Comparison of ENCODE assay signal across 8 cellular contexts in the genomic region with DNA sequence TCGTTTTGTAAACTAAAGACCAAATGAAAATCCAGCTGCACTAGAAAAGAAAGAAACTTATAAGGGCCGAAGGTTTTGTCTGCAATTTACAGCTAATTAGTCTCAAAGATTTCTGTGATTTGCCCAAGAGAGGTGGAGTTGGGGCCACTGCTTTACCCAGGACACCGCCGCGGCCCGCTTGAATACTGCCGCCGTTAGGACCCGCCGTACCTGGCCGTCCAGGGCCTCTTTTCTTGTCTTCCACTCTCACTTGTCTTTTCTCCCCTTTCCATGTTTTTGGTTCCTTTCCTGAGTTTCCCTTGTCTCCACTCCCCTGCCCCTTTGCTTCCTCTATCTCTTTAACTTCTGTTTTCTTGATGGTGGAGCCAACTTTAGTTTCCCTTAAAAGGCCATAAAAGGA. TPM values are rescaled to one million over a fixed set of nuclear protein-coding genes. Genes with fewer than 3 reads are reported as not detected.
DNase-seq lines count a peak whose midpoint lies in the region; ATAC-seq and TF ChIP-seq lines count a peak whose summit lies in the region.

No MANE protein-coding gene starts in this region.

- H3K27ac Mint-ChIP-seq in activated naive CD4-positive, alpha-beta T cell treated with anti-CD3 and anti-CD28 coated beads, Interleukin-2, amount 50 U/mL, for 72 hours: peak overlapping the region; percentile 94 to 99

- peak overlapping the region; percentile 75 for H3K27ac ChIP-seq in right cardiac atrium (ENCODE audit: low read length)

- peaks cover 38 to 42% of the 10 kb centered on the region in 2 donors for H3K36me3 Mint-ChIP-seq in activated naive CD4-positive, alpha-beta T cell treated with anti-CD3 and anti-CD28 coated beads, Interleukin-2, amount 50 U/mL, for 72 hours

- H3K4me3 ChIP-seq in LNCaP clone FGC (ENCODE audit: low read depth, low read length): peak overlapping the region; percentile 74
- H3K4me3 ChIP-seq in right cardiac atrium (ENCODE audit: low read length): peak overlapping the region; percentile 92

- no peaks in the 10 kb centered on the region for H3K9me3 ChIP-seq in right cardiac atrium (ENCODE audit: control insufficient read depth, low read length)

- H3K4me1 ChIP-seq in right cardiac atrium (ENCODE audit: control insufficient read depth, insufficient read depth, low read length): no peaks in the 10 kb centered on the region

- no peaks in the 10 kb centered on the region for H3K27me3 ChIP-seq in right cardiac atrium (ENCODE audit: control insufficient read depth, insufficient read depth)

- DNase-seq in GF-D8 (lab: John Stamatoyannopoulos, UW) (peak; percentile 17), LNCaP clone FGC (ENCODE audit: low read depth) (no peak), right cardiac atrium (peak in 1 of 3 donors; percentile 68), putamen (ENCODE audit: low spot score) (peak; percentile 23)
- no peak for DNase-seq in activated naive CD4-positive, alpha-beta T cell treated with anti-CD3 and anti-CD28 coated beads, Interleukin-2, amount 50 U/mL, for 72 hours (ENCODE audit: low spot score in 2 of 2)

- no peak for TF ChIP-seq CTCF in LNCaP clone FGC (IDR thresholded peaks at IDR 0.05; ENCODE audit: control insufficient read depth, extremely low read depth, insufficient read depth)

- peaks cover 0 to 10% of the 10 kb centered on the region in 2 donors for H3K9me3 Mint-ChIP-seq in activated naive CD4-positive, alpha-beta T cell treated with anti-CD3 and anti-CD28 coated beads, Interleukin-2, amount 50 U/mL, for 72 hours

- under 1% methylated on average over 11 of the region's 11 CpGs for WGBS in right cardiac atrium

- ATAC-seq in activated naive CD4-positive, alpha-beta T cell treated with anti-CD3 and anti-CD28 coated beads, Interleukin-2, amount 50 U/mL, for 72 hours: no peak
- peak; percentile 38 to 39 for ATAC-seq in right cardiac atrium
- ATAC-seq in HG03521 (IDR thresholded peaks at IDR 0.05; ENCODE audit: unreplicated experiment): no peak
- no peak for ATAC-seq in GM18519 (IDR thresholded peaks at IDR 0.05; ENCODE audit: low FRiP score, unreplicated experiment)
- no peak for ATAC-seq in GM19035 (IDR thresholded peaks at IDR 0.05; ENCODE audit: unreplicated experiment)

- intact Hi-C loops in right cardiac atrium (cut with DNase I): loop anchor here in 3 of 4 donors (2.0 to 5.0 kb wide), 2 partner anchors 15 to 937 kb away; partner anchors contain the start of genes CCNL1 (in 3 of the 3) and RSRC1 (in 1 of the 3)

RNA-seq across cellular contexts. Expression of gene CCNL1, which starts 15.7 kb away (rescaled TPM):
- total RNA-seq in activated naive CD4-positive, alpha-beta T cell treated with anti-CD3 and anti-CD28 coated beads, Interleukin-2, amount 50 U/mL, for 72 hours: 100 to 1,000 TPM; 260 to 288 TPM
- total RNA-seq in right cardiac atrium: 10 to 100 TPM; 30.1 to 60.6 (median 41.2) TPM
- 39.4 TPM for polyA plus RNA-seq in right cardiac atrium

Comparison
In these comparisons a context has a peak if more than half of its experiments do, and no peak if none do; other contexts are left out.
1. DNase-seq: peak in GF-D8 (single experiment) and putamen (single experiment); none in LNCaP clone FGC (single experiment) and activated naive CD4-positive, alpha-beta T cell treated with anti-CD3 and anti-CD28 coated beads, Interleukin-2, amount 50 U/mL, for 72 hours (0 of 2).
2. ATAC-seq: peak in right cardiac atrium (2 of 2); none in activated naive CD4-positive, alpha-beta T cell treated with anti-CD3 and anti-CD28 coated beads, Interleukin-2, amount 50 U/mL, for 72 hours (0 of 2), HG03521 (single experiment), GM18519 (single experiment) and GM19035 (single experiment).
3. RNA of gene CCNL1, which starts 15.7 kb away (total RNA-seq): 260 to 288 TPM in activated naive CD4-positive, alpha-beta T cell treated with anti-CD3 and anti-CD28 coated beads, Interleukin-2, amount 50 U/mL, for 72 hours; 30.1 to 60.6 TPM in right cardiac atrium; every median in the first group is over 4 times any median in the second.